In genomic region chr5:98929982-98930355, GRCh38 we compare ENCODE assay signal across 8 cellular contexts. TPM values are rescaled to one million over a fixed set of nuclear protein-coding genes. Genes with fewer than 3 reads are reported as not detected.
DNase-seq lines count a peak whose midpoint lies in the region; ATAC-seq and TF ChIP-seq lines count a peak whose summit lies in the region.

No MANE protein-coding gene starts in this region.

- H3K4me3 Mint-ChIP-seq in MCF 10A (ENCODE audit: unreplicated experiment): peak overlapping the region; percentile 78
- peak overlapping the region; percentile 82 for H3K4me3 Mint-ChIP-seq in mesothelial cell of epicardium

- H3K27me3 Mint-ChIP-seq in MCF 10A (ENCODE audit: insufficient read depth, unreplicated experiment) (no peaks in the 10 kb centered on the region), mesothelial cell of epicardium (ENCODE audit: low read depth) (no peaks in the 10 kb centered on the region)

- H3K27ac ChIP-seq in 22Rv1: peak overlapping the region; percentile 98

- peak overlapping the region; percentile 100 for H3K27ac Mint-ChIP-seq in MCF 10A (ENCODE audit: low read depth, unreplicated experiment)
- peak overlapping the region; percentile 99 for H3K27ac Mint-ChIP-seq in mesothelial cell of epicardium

- intact Hi-C loops in MCF 10A (cut with micrococcal nuclease): loop anchor here (1.0 kb wide), 1 partner anchor 130 kb away; no protein-coding TSS in a partner anchor

- H3K9me3 Mint-ChIP-seq in MCF 10A (ENCODE audit: unreplicated experiment): no peaks in the 10 kb centered on the region
- no peaks in the 10 kb centered on the region for H3K9me3 Mint-ChIP-seq in mesothelial cell of epicardium

- DNase-seq in HFF-Myc (ENCODE audit: extremely low read depth, low read depth) (no peak), MCF 10A (ENCODE audit: unreplicated experiment) (no peak), mesothelial cell of epicardium (ENCODE audit: low spot score in 2 of 2, unreplicated experiment in 2 of 2) (no peak), kidney tubule cell (ENCODE audit: low spot score) (no peak), NCI-H526 treated with DMSO at 0.1 percent for 48 hours (lab: John Stamatoyannopoulos, UW) (no peak)
- DNase-seq in stimulated activated naive CD4-positive, alpha-beta T cell (lab: John Stamatoyannopoulos, UW): no peak

- CTCF ChIA-PET in MCF 10A (lab: Yijun Ruan, JAX): interaction anchor here (0.7 to 1.4 kb wide), 4 partner anchors 12 to 131 kb away, joined by 4 to 6 read pairs (median 4); no protein-coding TSS in a partner anchor

- H3K36me3 Mint-ChIP-seq in MCF 10A (ENCODE audit: insufficient read depth, unreplicated experiment): peaks cover 44% of the 10 kb centered on the region
- H3K36me3 Mint-ChIP-seq in mesothelial cell of epicardium: peaks cover 3% of the 10 kb centered on the region

- H3K4me1 Mint-ChIP-seq in MCF 10A (ENCODE audit: insufficient read depth, unreplicated experiment): peaks cover 24% of the 10 kb centered on the region
- peaks cover 27% of the 10 kb centered on the region for H3K4me1 Mint-ChIP-seq in mesothelial cell of epicardium

- POLR2A ChIA-PET in MCF 10A (lab: Yijun Ruan, JAX): interaction anchor here (0.5 to 7.8 kb wide), 33 partner anchors 9 to 1718 kb away, joined by 3 to 167 read pairs (median 4); no protein-coding TSS in a partner anchor

- H3K4me3 ChIP-seq in HFF-Myc (replicated peaks; ENCODE audit: low read depth, low read length): peak overlapping the region; percentile 67

- TF ChIP-seq CTCF in 22Rv1 (IDR thresholded peaks at IDR 0.05) (no peak), HFF-Myc (IDR thresholded peaks at IDR 0.05; ENCODE audit: low read depth, low read length, missing control alignments) (no peak), MCF 10A (IDR thresholded peaks at IDR 0.05; ENCODE audit: unreplicated experiment) (no peak), mesothelial cell of epicardium (IDR thresholded peaks at IDR 0.05; ENCODE audit: unreplicated experiment) (no peak)

- BruUV-seq in MCF 10A (replicated peaks; lab: Mats Ljungman, UMichigan): TSS peak; percentile 52

- ATAC-seq in GM21619 (IDR thresholded peaks at IDR 0.05; ENCODE audit: unreplicated experiment): no peak

RNA-seq across cellular contexts. Expression of gene CHD1, which starts 1.2 kb away (rescaled TPM):
- 50.8 and 54.7 TPM in 2 replicates for total RNA-seq in MCF 10A (2022)
- 47.6 to 49.0 TPM (median 47.8 TPM) in 3 replicates for total RNA-seq in mesothelial cell of epicardium
